ENCODE assay signal across 8 cellular contexts in genomic region chr9:128420651-128421473, GRCh38. TPM values are rescaled to one million over a fixed set of nuclear protein-coding genes. Genes with fewer than 3 reads are reported as not detected.
DNase-seq lines count a peak whose midpoint lies in the region; ATAC-seq lines count a peak whose summit lies in the region.

TSS of gene CERCAM (plus strand) at chr9:128420857. CDS start at chr9:128420878, 21 bp downstream.

- POLR2A ChIA-PET in naive thymus-derived CD8-positive, alpha-beta T cell (lab: Charles Lee): interaction anchor here (0.5 to 0.9 kb wide), 2 partner anchors 59 to 84 kb away, joined by 3 read pairs; no protein-coding TSS in a partner anchor

- ATAC-seq in HG02759 (IDR thresholded peaks at IDR 0.05; ENCODE audit: unreplicated experiment): peak; percentile 70
- peak; percentile 81 to 82 for ATAC-seq in naive thymus-derived CD8-positive, alpha-beta T cell

- intact Hi-C loops in activated T-helper 1 cell treated with anti-CD3 and anti-CD28 coated beads, Interleukin-12 subunit alpha, Interleukin-12 subunit beta, Interleukin-2, Interleukin-4 antibody, amounts not matched to agents 30 ng/mL and 10 ng/mL and 1 ng/mL, durations not matched to agents 14 hours and 24 hours and 36 hours (cut with micrococcal nuclease): loop anchor here (1.0 to 2.0 kb wide), 4 partner anchors 35 to 99 kb away; partner anchors contain the start of genes COQ4, ODF2, TRUB2 and URM1

- peak within 1 kb of the TSS; percentile 83 for H3K27ac ChIP-seq in substantia nigra (ENCODE audit: low read depth, low read length, poor library complexity, severe bottlenecking)

- peak within 1 kb of the TSS; percentile 78 for H3K4me3 Mint-ChIP-seq in activated T-helper 1 cell treated with anti-CD3 and anti-CD28 coated beads, Interleukin-12 subunit alpha, Interleukin-12 subunit beta, Interleukin-2, Interleukin-4 antibody, amounts not matched to agents 30 ng/mL and 10 ng/mL and 1 ng/mL, durations not matched to agents 14 hours and 24 hours and 36 hours
- H3K4me3 Mint-ChIP-seq in naive thymus-derived CD8-positive, alpha-beta T cell: peak within 1 kb of the TSS; percentile 75 to 84 (median 81)

- DNase-seq in NCI-H2227 (lab: John Stamatoyannopoulos, UW; ENCODE audit: unreplicated experiment): peak; percentile 62
- DNase-seq in NCI-H2227 treated with DMSO at 0.1 percent for 48 hours (lab: John Stamatoyannopoulos, UW): no peak
- DNase-seq in NCI-H226: peak; percentile 31
- DNase-seq in activated T-helper 1 cell treated with anti-CD3 and anti-CD28 coated beads, Interleukin-12 subunit alpha, Interleukin-12 subunit beta, Interleukin-2, Interleukin-4 antibody, amounts not matched to agents 30 ng/mL and 10 ng/mL and 1 ng/mL, durations not matched to agents 14 hours and 24 hours and 36 hours (ENCODE audit: low spot score): peak; percentile 26
- DNase-seq in fibroblast of gingiva (ENCODE audit: low read depth): peak; percentile 27
- peak in 7 of 10 donors; percentile 28 to 57 (median 36) for DNase-seq in naive thymus-derived CD8-positive, alpha-beta T cell
- DNase-seq in substantia nigra (lab: John Stamatoyannopoulos, UW): peak in 37 of 49 donors; percentile 28 to 88 (median 51)

- no peaks in the 10 kb centered on the region for H3K36me3 Mint-ChIP-seq in activated T-helper 1 cell treated with anti-CD3 and anti-CD28 coated beads, Interleukin-12 subunit alpha, Interleukin-12 subunit beta, Interleukin-2, Interleukin-4 antibody, amounts not matched to agents 30 ng/mL and 10 ng/mL and 1 ng/mL, durations not matched to agents 14 hours and 24 hours and 36 hours (ENCODE audit: low read depth)
- H3K36me3 Mint-ChIP-seq in naive thymus-derived CD8-positive, alpha-beta T cell: no peaks in the 10 kb centered on the region

- H3K4me1 Mint-ChIP-seq in activated T-helper 1 cell treated with anti-CD3 and anti-CD28 coated beads, Interleukin-12 subunit alpha, Interleukin-12 subunit beta, Interleukin-2, Interleukin-4 antibody, amounts not matched to agents 30 ng/mL and 10 ng/mL and 1 ng/mL, durations not matched to agents 14 hours and 24 hours and 36 hours (ENCODE audit: low read depth): peaks cover 16% of the 10 kb centered on the region
- H3K4me1 Mint-ChIP-seq in naive thymus-derived CD8-positive, alpha-beta T cell: peaks cover 0 to 13% (median 13%) of the 10 kb centered on the region in 4 donors

- H3K27ac Mint-ChIP-seq in activated T-helper 1 cell treated with anti-CD3 and anti-CD28 coated beads, Interleukin-12 subunit alpha, Interleukin-12 subunit beta, Interleukin-2, Interleukin-4 antibody, amounts not matched to agents 30 ng/mL and 10 ng/mL and 1 ng/mL, durations not matched to agents 14 hours and 24 hours and 36 hours: no peak within 1 kb of the TSS
- peak within 1 kb of the TSS in 4 of 10 donors; percentile 40 to 74 (median 63) for H3K27ac Mint-ChIP-seq in naive thymus-derived CD8-positive, alpha-beta T cell

- peaks cover 40% of the 10 kb centered on the region for H3K27me3 Mint-ChIP-seq in activated T-helper 1 cell treated with anti-CD3 and anti-CD28 coated beads, Interleukin-12 subunit alpha, Interleukin-12 subunit beta, Interleukin-2, Interleukin-4 antibody, amounts not matched to agents 30 ng/mL and 10 ng/mL and 1 ng/mL, durations not matched to agents 14 hours and 24 hours and 36 hours (ENCODE audit: insufficient read depth)
- peaks cover 7 to 25% (median 11%) of the 10 kb centered on the region in 5 donors for H3K27me3 Mint-ChIP-seq in naive thymus-derived CD8-positive, alpha-beta T cell

- H3K9me3 Mint-ChIP-seq in activated T-helper 1 cell treated with anti-CD3 and anti-CD28 coated beads, Interleukin-12 subunit alpha, Interleukin-12 subunit beta, Interleukin-2, Interleukin-4 antibody, amounts not matched to agents 30 ng/mL and 10 ng/mL and 1 ng/mL, durations not matched to agents 14 hours and 24 hours and 36 hours: no peaks in the 10 kb centered on the region
- no peaks in the 10 kb centered on the region for H3K9me3 Mint-ChIP-seq in naive thymus-derived CD8-positive, alpha-beta T cell

RNA-seq across cellular contexts. Expression of gene CERCAM, which starts in this region (rescaled TPM):
- 0.86 and 1.6 TPM in 2 replicates for total RNA-seq in activated T-helper 1 cell treated with anti-CD3 and anti-CD28 coated beads, Interleukin-12 subunit alpha, Interleukin-12 subunit beta, Interleukin-2, Interleukin-4 antibody, amounts not matched to agents 30 ng/mL and 10 ng/mL and 1 ng/mL, durations not matched to agents 14 hours and 24 hours and 36 hours
- total RNA-seq in naive thymus-derived CD8-positive, alpha-beta T cell: 1 to 10 TPM; 1.3 to 1.7 TPM
- polyA plus RNA-seq in naive thymus-derived CD8-positive, alpha-beta T cell: under 1 TPM; 0.14 to 0.90 (median 0.51) TPM
